34 cellular contexts compared by ENCODE assay signal in genomic region chr5:91186101-91186500, GRCh38.
"Had no signal": no experiment of that assay in that cellular context is flagged by ENCODE, and none has a peak within 500 bp of the region (broad histone marks: within the 10 kb centered on the region; RNA-seq: fewer than 3 reads in every experiment).

No MANE protein-coding gene starts in this region.

- H3K27ac ChIP-seq: KMS-11 had no signal

- H3K9me3 ChIP-seq: MG63 had no signal

- DNase-seq: Karpas-422, Kasumi-1, MG63, MM.1S, MV-4-11, NCI-H1048, NCI-H1092, NCI-H1092 treated with DMSO at 0.1 percent for 48 hours, NCI-H1105, NCI-H1105 treated with DMSO at 0.1 percent for 48 hours, NCI-H1417, NCI-H1417 treated with DMSO at 0.1 percent for 48 hours, NCI-H1436, NCI-H1436 treated with DMSO at 0.1 percent for 48 hours, NCI-H146, NCI-H1694, NCI-H1694 treated with DMSO at 0.1 percent for 48 hours, NCI-H187, NCI-H187 treated with DMSO at 0.1 percent for 48 hours, NCI-H1930, NCI-H2029, NCI-H2029 treated with DMSO at 0.1 percent for 48 hours, NCI-H2081, NCI-H2081 treated with DMSO at 0.1 percent for 48 hours, NCI-H2107, NCI-H2171, NCI-H2171 treated with DMSO at 0.1 percent for 48 hours, NCI-H2227 treated with DMSO at 0.1 percent for 48 hours, NCI-H226, NCI-H345, NCI-H446, NCI-H446 treated with DMSO at 0.1 percent for 48 hours, NCI-H510A had no signal

- H3K27me3 ChIP-seq: MG63 had no signal

- H3K36me3 ChIP-seq: MG63 had no signal

- H3K4me3 ChIP-seq: MG63 had no signal
